In the genomic region with DNA sequence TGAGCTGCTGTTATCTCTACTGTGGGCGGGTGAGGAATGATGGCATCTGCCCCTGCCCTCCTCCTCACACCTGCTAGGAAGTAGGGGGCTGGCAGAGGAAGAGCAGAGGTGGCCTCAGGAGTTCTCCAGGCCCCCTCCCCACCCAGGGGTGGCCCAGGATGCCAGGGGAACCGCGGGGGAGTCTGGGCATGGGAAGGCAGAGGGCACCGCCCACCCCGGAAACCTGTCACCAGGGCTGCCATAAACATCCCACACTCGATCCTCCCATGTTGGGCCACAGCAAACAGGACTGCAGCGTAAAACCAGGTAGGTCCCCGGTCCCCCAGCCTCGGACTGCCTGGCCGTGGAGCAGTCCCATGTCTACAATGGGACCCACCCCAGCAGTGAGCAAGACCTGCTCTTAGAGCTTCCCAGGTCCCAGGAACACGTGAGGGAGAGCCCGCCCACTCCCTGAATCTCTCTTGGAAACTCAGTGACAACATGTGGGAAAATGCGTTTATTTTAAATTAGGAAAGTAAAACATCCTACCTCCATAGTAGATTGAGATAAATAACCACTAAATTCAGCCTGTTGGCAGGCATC, we compare ENCODE assay signal across 20 cellular contexts. TPM values are rescaled to one million over a fixed set of nuclear protein-coding genes. Genes with fewer than 3 reads are reported as not detected.
"Had no signal": no experiment of that assay in that cellular context is flagged by ENCODE, and none has a peak within 500 bp of the region (broad histone marks: within the 10 kb centered on the region; RNA-seq: fewer than 3 reads in every experiment).

No MANE protein-coding gene starts in this region.

- H3K27me3 ChIP-seq: thyroid gland had no signal

- H3K27ac ChIP-seq: breast epithelium, colonic mucosa, dorsolateral prefrontal cortex, neutrophil, pancreas, thyroid gland had no signal

- H3K36me3 Mint-ChIP-seq: activated naive CD8-positive, alpha-beta T cell treated with anti-CD3 and anti-CD28 coated beads for 36 hours; naive thymus-derived CD4-positive, alpha-beta T cell had no signal

- H3K4me3 Mint-ChIP-seq: activated CD8-positive, alpha-beta T cell treated with anti-CD3 and anti-CD28 coated beads, Interleukin-2, amount 10 ng/mL, durations not matched to agents 7 days and 5 days; activated naive CD8-positive, alpha-beta T cell treated with anti-CD3 and anti-CD28 coated beads for 36 hours; activated T-helper 1 cell treated with anti-CD3 and anti-CD28 coated beads, Interleukin-12 subunit alpha, Interleukin-12 subunit beta, Interleukin-2, Interleukin-4 antibody, amounts not matched to agents 30 ng/mL and 10 ng/mL and 1 ng/mL, durations not matched to agents 14 hours and 24 hours and 36 hours; effector memory CD8-positive, alpha-beta T cell; naive thymus-derived CD4-positive, alpha-beta T cell had no signal

- H3K36me3 ChIP-seq: breast epithelium, colonic mucosa, neutrophil, pancreas, thyroid gland had no signal

- ATAC-seq: activated CD8-positive, alpha-beta T cell treated with anti-CD3 and anti-CD28 coated beads, Interleukin-2, amount 10 ng/mL, durations not matched to agents 7 days and 5 days; effector memory CD8-positive, alpha-beta T cell; naive thymus-derived CD4-positive, alpha-beta T cell; pancreas; stimulated activated naive CD8-positive, alpha-beta T cell treated with anti-CD3 and anti-CD28 coated beads, Interleukin-15, Interleukin-2, amounts not matched to agents 100 U/mL and 50 U/mL, for 24 hours had no signal

- H3K4me1 ChIP-seq: breast epithelium, colonic mucosa, pancreas had no signal

- H3K4me3 ChIP-seq: breast epithelium, colonic mucosa, dorsolateral prefrontal cortex, pancreas, thyroid gland had no signal

- H3K27ac Mint-ChIP-seq: activated CD8-positive, alpha-beta T cell treated with anti-CD3 and anti-CD28 coated beads, Interleukin-2, amount 10 ng/mL, durations not matched to agents 7 days and 5 days; activated naive CD8-positive, alpha-beta T cell treated with anti-CD3 and anti-CD28 coated beads for 36 hours; activated T-helper 1 cell treated with anti-CD3 and anti-CD28 coated beads, Interleukin-12 subunit alpha, Interleukin-12 subunit beta, Interleukin-2, Interleukin-4 antibody, amounts not matched to agents 30 ng/mL and 10 ng/mL and 1 ng/mL, durations not matched to agents 14 hours and 24 hours and 36 hours; effector memory CD8-positive, alpha-beta T cell; naive thymus-derived CD4-positive, alpha-beta T cell had no signal

- H3K4me1 Mint-ChIP-seq: activated naive CD8-positive, alpha-beta T cell treated with anti-CD3 and anti-CD28 coated beads for 36 hours; naive thymus-derived CD4-positive, alpha-beta T cell had no signal

- H3K9me3 Mint-ChIP-seq: activated naive CD8-positive, alpha-beta T cell treated with anti-CD3 and anti-CD28 coated beads for 36 hours; activated T-helper 1 cell treated with anti-CD3 and anti-CD28 coated beads, Interleukin-12 subunit alpha, Interleukin-12 subunit beta, Interleukin-2, Interleukin-4 antibody, amounts not matched to agents 30 ng/mL and 10 ng/mL and 1 ng/mL, durations not matched to agents 14 hours and 24 hours and 36 hours; effector memory CD8-positive, alpha-beta T cell; naive thymus-derived CD4-positive, alpha-beta T cell had no signal

- DNase-seq: activated CD4-positive, alpha-beta T cell treated with anti-CD3 and anti-CD28 coated beads for 1 hour; activated CD4-positive, alpha-beta T cell treated with anti-CD3 and anti-CD28 coated beads, Interleukin-2, amount 50 U/mL, for 1 hour; activated CD8-positive, alpha-beta T cell treated with anti-CD3 and anti-CD28 coated beads, Interleukin-2, amount 10 ng/mL, durations not matched to agents 7 days and 5 days; activated naive CD4-positive, alpha-beta T cell treated with Interleukin-2 at 50 U/mL for 16 hours; activated naive CD8-positive, alpha-beta T cell treated with anti-CD3 and anti-CD28 coated beads for 36 hours; colonic mucosa; effector memory CD8-positive, alpha-beta T cell; hypothalamus; naive thymus-derived CD4-positive, alpha-beta T cell; pancreas; stimulated activated CD4-positive, alpha-beta T cell treated with anti-CD3 and anti-CD28 coated beads, Interleukin-4, amount 100 ng/mL, for 24 hours; stimulated activated naive CD8-positive, alpha-beta T cell treated with anti-CD3 and anti-CD28 coated beads, Interleukin-15, Interleukin-2, amounts not matched to agents 100 U/mL and 50 U/mL, for 24 hours; substantia nigra; T-helper 9 cell; thyroid gland had no signal

- H3K9me3 ChIP-seq: breast epithelium, colonic mucosa, neutrophil, pancreas, thyroid gland had no signal

RNA-seq across cellular contexts. Expression of a gene that starts 23.4 kb away (rescaled TPM):
- total RNA-seq: activated CD8-positive, alpha-beta T cell treated with anti-CD3 and anti-CD28 coated beads, Interleukin-2, amount 10 ng/mL, durations not matched to agents 7 days and 5 days; activated naive CD8-positive, alpha-beta T cell treated with anti-CD3 and anti-CD28 coated beads for 36 hours; activated T-helper 1 cell treated with anti-CD3 and anti-CD28 coated beads, Interleukin-12 subunit alpha, Interleukin-12 subunit beta, Interleukin-2, Interleukin-4 antibody, amounts not matched to agents 30 ng/mL and 10 ng/mL and 1 ng/mL, durations not matched to agents 14 hours and 24 hours and 36 hours; naive thymus-derived CD4-positive, alpha-beta T cell; T-helper 1 cell treated with Interleukin-12 subunit alpha and Interleukin-12 subunit beta and Interleukin-4 antibody, amounts not matched to agents 30 ng/mL and 1 ng/mL, for 36 hours had no signal
- polyA plus RNA-seq: naive thymus-derived CD4-positive, alpha-beta T cell had no signal
